ENCODE assay signal across 8 cellular contexts in the genomic region with DNA sequence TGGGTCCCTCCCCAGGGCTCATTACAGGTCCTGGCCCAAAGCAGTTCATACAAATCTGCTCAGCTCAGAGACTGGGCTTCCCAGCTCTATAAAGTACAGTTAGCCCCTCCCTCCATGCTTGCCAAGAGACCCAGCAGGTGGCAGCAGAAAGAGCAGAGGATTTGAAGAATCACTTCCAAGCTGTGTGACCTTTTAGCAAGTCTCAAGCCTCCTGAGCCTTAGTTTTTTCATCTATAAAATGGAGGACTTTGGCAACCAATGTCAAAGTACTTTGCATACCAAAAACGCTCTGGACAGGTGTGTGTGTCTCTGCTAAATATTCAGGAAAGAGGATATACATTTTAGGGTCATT. TPM values are rescaled to one million over a fixed set of nuclear protein-coding genes. Genes with fewer than 3 reads are reported as not detected.
A peak's percentile ranks its signal among the peaks of the same experiment; 100 is the strongest.
DNase-seq lines count a peak whose midpoint lies in the region; ATAC-seq and TF ChIP-seq lines count a peak whose summit lies in the region.

No MANE protein-coding gene starts in this region.

- H3K4me3 Mint-ChIP-seq in activated naive CD4-positive, alpha-beta T cell treated with anti-CD3 and anti-CD28 coated beads for 36 hours, result no peak overlapping the region
- H3K4me3 Mint-ChIP-seq in stimulated activated effector memory CD8-positive, alpha-beta T cell treated with anti-CD3 and anti-CD28 coated beads, Interleukin-12 subunit alpha, Interleukin-12 subunit beta, amount 100 ng/mL, for 72 hours, result no peak overlapping the region

- in situ Hi-C loops in astrocyte of the spinal cord (cut with HindIII; ENCODE audit: low sequenced_read_pairs), result no loop called here

- intact Hi-C loops in activated naive CD4-positive, alpha-beta T cell treated with anti-CD3 and anti-CD28 coated beads for 36 hours (cut with micrococcal nuclease), result loop anchor here (1.0 kb wide), 1 partner anchor 258 kb away; no protein-coding TSS in a partner anchor

- H3K36me3 Mint-ChIP-seq in activated naive CD4-positive, alpha-beta T cell treated with anti-CD3 and anti-CD28 coated beads for 36 hours (ENCODE audit: low read depth), result peaks cover 1% of the 10 kb centered on the region
- peaks cover 58% of the 10 kb centered on the region for H3K36me3 Mint-ChIP-seq in stimulated activated effector memory CD8-positive, alpha-beta T cell treated with anti-CD3 and anti-CD28 coated beads, Interleukin-12 subunit alpha, Interleukin-12 subunit beta, amount 100 ng/mL, for 72 hours

- H3K27ac Mint-ChIP-seq in activated naive CD4-positive, alpha-beta T cell treated with anti-CD3 and anti-CD28 coated beads for 36 hours, result no peak overlapping the region
- peak overlapping the region; percentile 52 for H3K27ac Mint-ChIP-seq in stimulated activated effector memory CD8-positive, alpha-beta T cell treated with anti-CD3 and anti-CD28 coated beads, Interleukin-12 subunit alpha, Interleukin-12 subunit beta, amount 100 ng/mL, for 72 hours

- no peaks in the 10 kb centered on the region for H3K27me3 Mint-ChIP-seq in activated naive CD4-positive, alpha-beta T cell treated with anti-CD3 and anti-CD28 coated beads for 36 hours (ENCODE audit: low read depth)

- no peak for ATAC-seq in stimulated activated effector memory CD8-positive, alpha-beta T cell treated with anti-CD3 and anti-CD28 coated beads, Interleukin-12 subunit alpha, Interleukin-12 subunit beta, amount 100 ng/mL, for 72 hours
- ATAC-seq in GM21528 (IDR thresholded peaks at IDR 0.05; ENCODE audit: low FRiP score, unreplicated experiment), result no peak
- ATAC-seq in HG03095 (IDR thresholded peaks at IDR 0.05; ENCODE audit: unreplicated experiment), result no peak

- H3K9me3 Mint-ChIP-seq in activated naive CD4-positive, alpha-beta T cell treated with anti-CD3 and anti-CD28 coated beads for 36 hours, result no peaks in the 10 kb centered on the region
- H3K9me3 Mint-ChIP-seq in stimulated activated effector memory CD8-positive, alpha-beta T cell treated with anti-CD3 and anti-CD28 coated beads, Interleukin-12 subunit alpha, Interleukin-12 subunit beta, amount 100 ng/mL, for 72 hours, result no peaks in the 10 kb centered on the region

- no peaks in the 10 kb centered on the region for H3K4me1 Mint-ChIP-seq in activated naive CD4-positive, alpha-beta T cell treated with anti-CD3 and anti-CD28 coated beads for 36 hours (ENCODE audit: low read depth)
- H3K4me1 Mint-ChIP-seq in stimulated activated effector memory CD8-positive, alpha-beta T cell treated with anti-CD3 and anti-CD28 coated beads, Interleukin-12 subunit alpha, Interleukin-12 subunit beta, amount 100 ng/mL, for 72 hours, result peaks cover 2% of the 10 kb centered on the region

- H3K4me3 ChIP-seq in astrocyte of the spinal cord (ENCODE audit: low read depth, low read length), result no peak overlapping the region

- DNase-seq in activated naive CD4-positive, alpha-beta T cell treated with anti-CD3 and anti-CD28 coated beads for 36 hours, result peak; percentile 57
- DNase-seq in activated naive CD4-positive, alpha-beta T cell (lab: John Stamatoyannopoulos, UW), result no peak
- DNase-seq in M059J (ENCODE audit: low read depth), result peak; percentile 38
- peak; percentile 18 for DNase-seq in astrocyte of the spinal cord (ENCODE audit: low read depth, low spot score)
- DNase-seq in stimulated activated effector memory CD8-positive, alpha-beta T cell treated with anti-CD3 and anti-CD28 coated beads, Interleukin-12 subunit alpha, Interleukin-12 subunit beta, amount 100 ng/mL, for 72 hours (ENCODE audit: low spot score in 2 of 2), result no peak
- DNase-seq in NCI-H2029 (lab: John Stamatoyannopoulos, UW), result no peak

- CTCF ChIA-PET in activated naive CD4-positive, alpha-beta T cell treated with anti-CD3 and anti-CD28 coated beads for 36 hours (lab: Charles Lee), result interaction anchor here (0.5 to 1.7 kb wide), 4 partner anchors 52 to 469 kb away, joined by 4 to 7 read pairs (median 4); no protein-coding TSS in a partner anchor

- peak; percentile 45 for TF ChIP-seq CTCF in astrocyte of the spinal cord (IDR thresholded peaks at IDR 0.05; ENCODE audit: low read depth, low read length)

RNA-seq across cellular contexts. Expression of a gene that starts 26.6 kb away (rescaled TPM):
- total RNA-seq in activated naive CD4-positive, alpha-beta T cell treated with anti-CD3 and anti-CD28 coated beads for 36 hours, result 10 to 100 TPM; 17.9 to 18.5 TPM
- total RNA-seq in M059J (2014; rRNA removed; shearing (Covaris generic)), result 6.6 and 10.8 TPM in 2 replicates

Comparison
In these comparisons a context has a peak if more than half of its experiments do, and no peak if none do; other contexts are left out.
1. DNase-seq: peak in activated naive CD4-positive, alpha-beta T cell treated with anti-CD3 and anti-CD28 coated beads for 36 hours (single experiment), M059J (single experiment) and astrocyte of the spinal cord (single experiment); none in activated naive CD4-positive, alpha-beta T cell (0 of 4), stimulated activated effector memory CD8-positive, alpha-beta T cell treated with anti-CD3 and anti-CD28 coated beads, Interleukin-12 subunit alpha, Interleukin-12 subunit beta, amount 100 ng/mL, for 72 hours (0 of 2) and NCI-H2029 (single experiment).